In the genomic region with DNA sequence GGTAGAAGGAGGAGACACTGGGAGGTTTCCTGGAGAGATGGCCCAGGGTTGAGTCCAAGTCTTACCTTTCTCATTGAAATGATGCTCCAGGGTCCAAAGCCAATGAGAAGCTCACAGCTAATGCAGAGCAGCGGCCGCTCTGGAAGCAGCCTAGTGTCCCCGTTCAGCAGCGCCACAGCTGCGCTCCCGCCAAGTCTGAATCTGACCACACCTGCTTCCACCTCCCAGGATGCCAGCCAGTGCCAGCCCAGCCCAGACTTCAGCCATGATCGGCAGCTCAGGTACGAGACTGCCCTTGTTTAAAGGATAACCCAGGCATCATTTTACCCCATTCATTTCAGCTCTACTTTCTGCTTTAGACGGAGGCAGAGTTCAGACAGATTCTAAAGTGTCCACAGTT, we compare ENCODE assay signal across 22 cellular contexts.
"Had no signal": no experiment of that assay in that cellular context is flagged by ENCODE, and none has a peak within 500 bp of the region (broad histone marks: within the 10 kb centered on the region; RNA-seq: fewer than 3 reads in every experiment).

No MANE protein-coding gene starts in this region.

- H3K4me1 ChIP-seq: right atrium auricular region, sigmoid colon, suprapubic skin, tibial artery, upper lobe of right lung had no signal

- ATAC-seq: mucosa of descending colon; naive thymus-derived CD4-positive, alpha-beta T cell; stimulated activated effector memory CD8-positive, alpha-beta T cell treated with anti-CD3 and anti-CD28 coated beads, Interleukin-12 subunit alpha, Interleukin-12 subunit beta, amount 100 ng/mL, for 72 hours; upper lobe of right lung had no signal

- H3K36me3 Mint-ChIP-seq: memory B cell; natural killer cell treated with Interleukin-12 subunit alpha and Interleukin-12 subunit beta and Interleukin-15 and Interleukin-18, amount 100 ng/mL, for 72 hours; stimulated activated effector memory CD8-positive, alpha-beta T cell treated with anti-CD3 and anti-CD28 coated beads, Interleukin-12 subunit alpha, Interleukin-12 subunit beta, amount 100 ng/mL, for 72 hours had no signal

- H3K27ac Mint-ChIP-seq: memory B cell; natural killer cell treated with Interleukin-12 subunit alpha and Interleukin-12 subunit beta and Interleukin-15 and Interleukin-18, amount 100 ng/mL, for 72 hours; progenitor cell of endocrine pancreas; stimulated activated effector memory CD8-positive, alpha-beta T cell treated with anti-CD3 and anti-CD28 coated beads, Interleukin-12 subunit alpha, Interleukin-12 subunit beta, amount 100 ng/mL, for 72 hours; stimulated activated naive CD8-positive, alpha-beta T cell treated with anti-CD3 and anti-CD28 coated beads, Interleukin-15, Interleukin-2, amounts not matched to agents 100 ng/mL and 50 ng/mL, for 24 hours had no signal

- H3K9me3 ChIP-seq: left ventricle myocardium inferior, mucosa of descending colon, ovary, right atrium auricular region, sigmoid colon, spleen, suprapubic skin, thoracic aorta, tibial artery, upper lobe of right lung had no signal

- H3K4me3 Mint-ChIP-seq: memory B cell; naive thymus-derived CD4-positive, alpha-beta T cell; natural killer cell treated with Interleukin-12 subunit alpha and Interleukin-12 subunit beta and Interleukin-15 and Interleukin-18, amount 100 ng/mL, for 72 hours; stimulated activated effector memory CD8-positive, alpha-beta T cell treated with anti-CD3 and anti-CD28 coated beads, Interleukin-12 subunit alpha, Interleukin-12 subunit beta, amount 100 ng/mL, for 72 hours; stimulated activated naive CD8-positive, alpha-beta T cell treated with anti-CD3 and anti-CD28 coated beads, Interleukin-15, Interleukin-2, amounts not matched to agents 100 ng/mL and 50 ng/mL, for 24 hours had no signal

- H3K27me3 ChIP-seq: hepatocyte, ovary, right atrium auricular region, sigmoid colon, spleen, suprapubic skin, tibial artery, upper lobe of right lung had no signal

- H3K4me2 ChIP-seq: hepatocyte had no signal

- H2AFZ ChIP-seq: hepatocyte had no signal

- H3K27me3 Mint-ChIP-seq: naive thymus-derived CD4-positive, alpha-beta T cell; stimulated activated naive CD8-positive, alpha-beta T cell treated with anti-CD3 and anti-CD28 coated beads, Interleukin-15, Interleukin-2, amounts not matched to agents 100 ng/mL and 50 ng/mL, for 24 hours had no signal

- DNase-seq: islet precursor cell; left ventricle myocardium inferior; midbrain; mucosa of descending colon; naive thymus-derived CD4-positive, alpha-beta T cell; ovary; sigmoid colon; small intestine; spleen; stimulated activated CD4-positive, alpha-beta T cell treated with anti-CD3 and anti-CD28 coated beads, Interleukin-4, amount 100 ng/mL, for 24 hours; stimulated activated naive CD4-positive, alpha-beta T cell; tibial artery; upper lobe of right lung had no signal

- H3K79me2 ChIP-seq: hepatocyte had no signal

- H3K27ac ChIP-seq: hepatocyte, left ventricle myocardium inferior, ovary, right atrium auricular region, sigmoid colon, spleen, suprapubic skin, thoracic aorta, tibial artery, upper lobe of right lung had no signal

- H3K9me3 Mint-ChIP-seq: memory B cell; naive thymus-derived CD4-positive, alpha-beta T cell; natural killer cell treated with Interleukin-12 subunit alpha and Interleukin-12 subunit beta and Interleukin-15 and Interleukin-18, amount 100 ng/mL, for 72 hours; stimulated activated effector memory CD8-positive, alpha-beta T cell treated with anti-CD3 and anti-CD28 coated beads, Interleukin-12 subunit alpha, Interleukin-12 subunit beta, amount 100 ng/mL, for 72 hours; stimulated activated naive CD8-positive, alpha-beta T cell treated with anti-CD3 and anti-CD28 coated beads, Interleukin-15, Interleukin-2, amounts not matched to agents 100 ng/mL and 50 ng/mL, for 24 hours had no signal
